Comparison of ENCODE assay signal across 16 cellular contexts in genomic region chr5:146890073-146890472, GRCh38.
"Had no signal": no experiment of that assay in that cellular context is flagged by ENCODE, and none has a peak within 500 bp of the region (broad histone marks: within the 10 kb centered on the region; RNA-seq: fewer than 3 reads in every experiment).

No MANE protein-coding gene starts in this region.

- H3K9me3 ChIP-seq: thyroid gland, uterus had no signal

- DNase-seq: activated CD4-positive, alpha-beta memory T cell treated with anti-CD3 and anti-CD28 coated beads, Interleukin-2, amount 10 ng/mL, durations not matched to agents 7 days and 5 days; activated CD4-positive, alpha-beta T cell treated with anti-CD3 and anti-CD28 coated beads for 36 hours; activated effector memory CD4-positive, alpha-beta T cell treated with Interleukin-2 at 50 U/mL for 16 hours; activated T-cell treated with anti-CD3 and anti-CD28 coated beads, Interleukin-2, amount 50 U/mL, for 24 hours; caudate nucleus; islet precursor cell; natural killer cell; stimulated activated CD4-positive, alpha-beta T cell treated with anti-CD3 and anti-CD28 coated beads, Interleukin-4, amount 100 ng/mL, for 1 hour; stimulated activated naive B cell treated with anti-CD40 and anti-IgM and Interleukin-4, amounts not matched to agents 10 μg/mL and 1 μg/mL and 100 μg/mL, for 72 hours; T1000; thyroid gland; uterus; WERI-Rb-1 had no signal

- ATAC-seq: activated CD4-positive, alpha-beta T cell treated with anti-CD3 and anti-CD28 coated beads for 36 hours; activated naive CD4-positive, alpha-beta T cell treated with anti-CD3 and anti-CD28 coated beads, Interleukin-2, amount 50 U/mL, for 72 hours; esophagus mucosa; left lobe of liver; natural killer cell; stimulated activated naive B cell treated with anti-CD40 and anti-IgM and Interleukin-4, amounts not matched to agents 10 μg/mL and 1 μg/mL and 100 μg/mL, for 72 hours had no signal

- H3K4me3 ChIP-seq: thyroid gland, uterus had no signal

- H3K27ac ChIP-seq: thyroid gland, uterus, WERI-Rb-1 had no signal

- H3K36me3 ChIP-seq: thyroid gland, uterus, WERI-Rb-1 had no signal

- H3K27me3 ChIP-seq: thyroid gland, uterus had no signal

- H3K4me1 ChIP-seq: thyroid gland, uterus had no signal
